In genomic region chr9:117704024-117704575, GRCh38 we compare ENCODE assay signal across 8 cellular contexts. TPM values are rescaled to one million over a fixed set of nuclear protein-coding genes. Genes with fewer than 3 reads are reported as not detected.
DNase-seq lines count a peak whose midpoint lies in the region; ATAC-seq and TF ChIP-seq lines count a peak whose summit lies in the region.

Gene TLR4 (plus strand): TSS chr9:117704403. CDS start chr9:117704473, 70 bp downstream.

- ATAC-seq in GM18508 (IDR thresholded peaks at IDR 0.05; ENCODE audit: insufficient read depth, unreplicated experiment), result peak; percentile 97
- ATAC-seq in HG02623 (IDR thresholded peaks at IDR 0.05; ENCODE audit: unreplicated experiment), result peak; percentile 100
- ATAC-seq in lung (ENCODE audit: insufficient read depth, low FRiP score), result peak; percentile 76

- DNase-seq in NCI-H2196 treated with DMSO at 0.1 percent for 48 hours (lab: John Stamatoyannopoulos, UW; ENCODE audit: unreplicated experiment) (peak; percentile 25), lung (ENCODE audit: low spot score) (peak; percentile 70), COLO668 (lab: John Stamatoyannopoulos, UW; ENCODE audit: unreplicated experiment) (no peak)
- no peak for DNase-seq in activated CD4-positive, alpha-beta T cell treated with anti-CD3 and anti-CD28 coated beads for 48 hours

- H3K27me3 ChIP-seq in lung (ENCODE audit: control insufficient read depth, insufficient read depth) (no peaks in the 10 kb centered on the region), subcutaneous abdominal adipose tissue (ENCODE audit: control insufficient read depth in 5 of 5, insufficient read depth in 4 of 5, low read length in 5 of 5) (no peaks in the 10 kb centered on the region)

- H3K36me3 ChIP-seq in lung (ENCODE audit: control insufficient read depth in 2 of 2, insufficient read depth in 2 of 2, low read length in 2 of 2), result peaks cover 0 to 1% of the 10 kb centered on the region in 2 donors
- peaks cover 3 to 11% (median 7%) of the 10 kb centered on the region in 5 donors for H3K36me3 ChIP-seq in subcutaneous abdominal adipose tissue (ENCODE audit: control insufficient read depth in 5 of 5, insufficient read depth in 5 of 5, low read length in 5 of 5)

- no peak for TF ChIP-seq CTCF in lung (IDR thresholded peaks at IDR 0.05; ENCODE audit: control extremely low read depth, extremely low read depth)

- H3K27ac ChIP-seq in cingulate gyrus (ENCODE audit: low read depth, low read length), result peak within 1 kb of the TSS; percentile 94
- peak within 1 kb of the TSS; percentile 83 to 95 for H3K27ac ChIP-seq in lung (ENCODE audit: low read depth in 1 of 2, low read length in 1 of 2)
- H3K27ac ChIP-seq in subcutaneous abdominal adipose tissue (ENCODE audit: low read depth, low read length), result peak within 1 kb of the TSS; percentile 91

- H3K4me1 ChIP-seq in lung (ENCODE audit: control insufficient read depth in 2 of 2, insufficient read depth in 2 of 2, low read length in 2 of 2), result no peaks in the 10 kb centered on the region
- peaks cover 7 to 52% (median 42%) of the 10 kb centered on the region in 5 donors for H3K4me1 ChIP-seq in subcutaneous abdominal adipose tissue (ENCODE audit: control insufficient read depth in 5 of 5, insufficient read depth in 5 of 5, low read length in 5 of 5)

- peak within 1 kb of the TSS; percentile 25 to 82 (median 80) for H3K9ac ChIP-seq in subcutaneous abdominal adipose tissue (ENCODE audit: low read length in 5 of 5)

- H3K4me3 ChIP-seq in lung, result peak within 1 kb of the TSS; percentile 44
- peak within 1 kb of the TSS; percentile 69 to 96 (median 80) for H3K4me3 ChIP-seq in subcutaneous abdominal adipose tissue (ENCODE audit: low read depth in 1 of 5, low read length in 5 of 5)

- H3K9me3 ChIP-seq in lung (ENCODE audit: control insufficient read depth in 2 of 2, insufficient read depth in 1 of 2, low read length in 1 of 2) (peaks cover 0 to 3% of the 10 kb centered on the region in 2 donors), subcutaneous abdominal adipose tissue (ENCODE audit: control insufficient read depth in 5 of 5, low read length in 5 of 5) (no peaks in the 10 kb centered on the region)

- 9 to 17% methylated on average over 13 of the region's 13 CpGs for WGBS in lung, 2 donors

RNA-seq across cellular contexts. Expression of gene TLR4, which starts in this region (rescaled TPM):
- 10 to 100 TPM; 19.0 to 32.7 TPM for total RNA-seq in lung
- 10 to 100 TPM in 1 of 2 donors, 1 to 10 TPM in 1; 4.5 to 41.6 TPM for polyA plus RNA-seq in lung

Comparison
In these comparisons a context has a peak if more than half of its experiments do, and no peak if none do; other contexts are left out.
1. DNase-seq: peak in NCI-H2196 treated with DMSO at 0.1 percent for 48 hours (single experiment) and lung (single experiment); none in activated CD4-positive, alpha-beta T cell treated with anti-CD3 and anti-CD28 coated beads for 48 hours (single experiment) and COLO668 (single experiment).
2. Peak in every context shown above with its lines, with median percentiles within 50 percentile points of each other: ATAC-seq and H3K27ac ChIP-seq.